Comparison of ENCODE assay signal across 1 cellular context in genomic region chr7:100575206-100575631, GRCh38.
A peak's percentile ranks its signal among the peaks of the same experiment; 100 is the strongest.
TF ChIP-seq lines count a peak whose summit lies in the region.

No MANE protein-coding gene starts in this region.

TF ChIP-seq in HEK293, 187 proteins besides CTCF, POLR2A, EP300 and RAD21 (continued from another document and continues in another):
- TF ChIP-seq ZNF362 (tag by site-specific recombination; IDR thresholded peaks at IDR 0.05): no peak
- TF ChIP-seq ZNF488 (tag by site-specific recombination; IDR thresholded peaks at IDR 0.05): no peak
- TF ChIP-seq KLF17 (tag by site-specific recombination; IDR thresholded peaks at IDR 0.05): no peak
- TF ChIP-seq ZBTB11 (tag by site-specific recombination; conservative IDR thresholded peaks at IDR 0.05; ENCODE audit: low read depth): no peak
- no peak for TF ChIP-seq ZNF398 (tag by site-specific recombination; IDR thresholded peaks at IDR 0.05)
- no peak for TF ChIP-seq ZNF366 (tag by site-specific recombination; conservative IDR thresholded peaks at IDR 0.05)
- no peak for TF ChIP-seq MZF1 (tag by site-specific recombination; IDR thresholded peaks at IDR 0.05; ENCODE audit: borderline replicate concordance)
- no peak for TF ChIP-seq ZNF157 (tag by site-specific recombination; IDR thresholded peaks at IDR 0.05)
- peak; percentile 46 for TF ChIP-seq ZFHX2 (tag by site-specific recombination; conservative IDR thresholded peaks at IDR 0.05)
- no peak for TF ChIP-seq ZNF341 (tag by site-specific recombination; IDR thresholded peaks at IDR 0.05; ENCODE audit: low read depth)
- no peak for TF ChIP-seq PRDM4 (tag by site-specific recombination; IDR thresholded peaks at IDR 0.05)
- TF ChIP-seq ZNF138 (tag by site-specific recombination; IDR thresholded peaks at IDR 0.05; ENCODE audit: borderline replicate concordance): no peak
- no peak for TF ChIP-seq ZNF335 (tag by site-specific recombination; conservative IDR thresholded peaks at IDR 0.05)
- peak; percentile 59; the same call in 1 of the 2 replicates for TF ChIP-seq KLF9 (tag by site-specific recombination; IDR thresholded peaks at IDR 0.05; ENCODE audit: low read depth)
- peak; percentile 27; the same call in 1 of the 2 replicates for TF ChIP-seq PATZ1 (tag by site-specific recombination; IDR thresholded peaks at IDR 0.05)
- no peak for TF ChIP-seq ZNF514 (tag by site-specific recombination; IDR thresholded peaks at IDR 0.05)
- no peak for TF ChIP-seq ZNF423 (tag by site-specific recombination; IDR thresholded peaks at IDR 0.05)
- TF ChIP-seq ZNF146 (tag by site-specific recombination; IDR thresholded peaks at IDR 0.05): no peak
- peak; percentile 62 for TF ChIP-seq HIC1 (tag by site-specific recombination; IDR thresholded peaks at IDR 0.05)
- TF ChIP-seq GLIS1 (tag by site-specific recombination; IDR thresholded peaks at IDR 0.05): no peak
- TF ChIP-seq EGR2 (tag by site-specific recombination; IDR thresholded peaks at IDR 0.05; ENCODE audit: low read depth): peak; percentile 28; the same call in 1 of the 2 replicates
- TF ChIP-seq TCF7L2 (IDR thresholded peaks at IDR 0.05; ENCODE audit: borderline replicate concordance, low read depth, low read length): no peak
- TF ChIP-seq ZNF19 (tag by site-specific recombination; IDR thresholded peaks at IDR 0.05; ENCODE audit: low read depth): no peak
- no peak for TF ChIP-seq ZNF280D (tag by site-specific recombination; IDR thresholded peaks at IDR 0.05)
- no peak for TF ChIP-seq ZBTB7A (tag by site-specific recombination; IDR thresholded peaks at IDR 0.05; ENCODE audit: low read depth)
- no peak for TF ChIP-seq HOXD13 (CRISPR knock-in tag; IDR thresholded peaks at IDR 0.05; ENCODE audit: borderline replicate concordance)
- TF ChIP-seq ZNF558 (tag by site-specific recombination; IDR thresholded peaks at IDR 0.05): no peak
- no peak for TF ChIP-seq ZBTB17 (tag by site-specific recombination; IDR thresholded peaks at IDR 0.05)
- TF ChIP-seq ZIC2 (tag by site-specific recombination; IDR thresholded peaks at IDR 0.05): no peak
- TF ChIP-seq KLF8 (tag by site-specific recombination; IDR thresholded peaks at IDR 0.05): no peak
- no peak for TF ChIP-seq KLF1 (tag by site-specific recombination; IDR thresholded peaks at IDR 0.05)
- no peak for TF ChIP-seq ZNF624 (tag by site-specific recombination; IDR thresholded peaks at IDR 0.05)
- no peak for TF ChIP-seq ZSCAN5A (tag by site-specific recombination; IDR thresholded peaks at IDR 0.05)
- TF ChIP-seq ZNF426 (tag by site-specific recombination; IDR thresholded peaks at IDR 0.05): no peak
- no peak for TF ChIP-seq ATF2 (tag by site-specific recombination; IDR thresholded peaks at IDR 0.05; ENCODE audit: low read depth)
- no peak for TF ChIP-seq ZEB2 (tag by site-specific recombination; IDR thresholded peaks at IDR 0.05)
- no peak for TF ChIP-seq ZNF768 (tag by site-specific recombination; IDR thresholded peaks at IDR 0.05)
- TF ChIP-seq ZNF37A (tag by site-specific recombination; IDR thresholded peaks at IDR 0.05): no peak
